25 cellular contexts compared by ENCODE assay signal in genomic region chr1:223419115-223419514, GRCh38. TPM values are rescaled to one million over a fixed set of nuclear protein-coding genes. Genes with fewer than 3 reads are reported as not detected.
DNase-seq lines count a peak whose midpoint lies in the region; ATAC-seq and TF ChIP-seq lines count a peak whose summit lies in the region.
"Had no signal": no experiment of that assay in that cellular context is flagged by ENCODE, and none has a peak within 500 bp of the region (broad histone marks: within the 10 kb centered on the region; RNA-seq: fewer than 3 reads in every experiment).

No MANE protein-coding gene starts in this region.

- TF ChIP-seq POLR2A in esophagus muscularis mucosa (IDR thresholded peaks at IDR 0.05; ENCODE audit: low read depth): no peak
- TF ChIP-seq POLR2A in esophagus squamous epithelium (IDR thresholded peaks at IDR 0.05): no peak

- DNase-seq in left ventricle myocardium superior (no peak), cardiac septum (ENCODE audit: low spot score) (no peak), GM23338 (ENCODE audit: low spot score) (no peak), esophagus muscularis mucosa (ENCODE audit: extremely low spot score) (peak; percentile 50), esophagus squamous epithelium (lab: John Stamatoyannopoulos, UW) (no peak), WTC11 (ENCODE audit: low spot score) (no peak), DMS79 (lab: John Stamatoyannopoulos, UW) (no peak)
- DNase-seq: 8988T; ACHN; BE2C; C1 segment of cervical spinal cord; Calu3; CD4-positive, alpha-beta memory T cell; CD4-positive, CD25-positive, alpha-beta regulatory T cell; CD8-positive, alpha-beta memory T cell; COR-L47; DND-41; EL; GDM1 had no signal

- ATAC-seq in left ventricle myocardium superior (peak; percentile 61), GM23338 (no peak), WTC11 (no peak)
- ATAC-seq: GM12878 had no signal

- H3K36me3 Mint-ChIP-seq in GM23338 (ENCODE audit: low read depth) (no peaks in the 10 kb centered on the region), WTC11 (no peaks in the 10 kb centered on the region)
- H3K36me3 Mint-ChIP-seq: CD14-positive monocyte; CD4-positive, alpha-beta memory T cell; CD4-positive, CD25-positive, alpha-beta regulatory T cell; CD8-positive, alpha-beta memory T cell had no signal

- TF ChIP-seq CTCF in GM23338 (conservative IDR thresholded peaks at IDR 0.05; ENCODE audit: low read depth in 2 of 2) (no peak), esophagus muscularis mucosa (IDR thresholded peaks at IDR 0.05) (no peak), esophagus squamous epithelium (IDR thresholded peaks at IDR 0.05) (no peak), WTC11 (IDR thresholded peaks at IDR 0.05) (no peak)

- H3K4me1 ChIP-seq in GM23338 (ENCODE audit: insufficient read depth): peaks cover 9% of the 10 kb centered on the region
- H3K4me1 ChIP-seq in esophagus muscularis mucosa: peaks cover 0 to 5% (median 0%) of the 10 kb centered on the region in 4 donors
- peaks cover 0 to 22% (median 0%) of the 10 kb centered on the region in 3 donors for H3K4me1 ChIP-seq in esophagus squamous epithelium
- H3K4me1 ChIP-seq: BE2C, BLaER1 had no signal

- no peaks in the 10 kb centered on the region for H3K79me2 ChIP-seq in GM23338 (replicated peaks; ENCODE audit: insufficient read depth)

- H4K20me1 ChIP-seq in GM23338 (replicated peaks; ENCODE audit: insufficient read depth): no peaks in the 10 kb centered on the region
- H4K20me1 ChIP-seq: BLaER1 had no signal

- H3K4me1 Mint-ChIP-seq in GM23338 (peaks cover 7% of the 10 kb centered on the region; the same call in 2 of the 3 replicates), WTC11 (peaks cover 11% of the 10 kb centered on the region)
- H3K4me1 Mint-ChIP-seq: CD14-positive monocyte; CD4-positive, alpha-beta memory T cell; CD4-positive, CD25-positive, alpha-beta regulatory T cell; CD8-positive, alpha-beta memory T cell had no signal

- H3K27me3 ChIP-seq in GM23338 (ENCODE audit: insufficient read depth) (no peaks in the 10 kb centered on the region), esophagus muscularis mucosa (no peaks in the 10 kb centered on the region), esophagus squamous epithelium (no peaks in the 10 kb centered on the region)
- H3K27me3 ChIP-seq: BLaER1 had no signal

- no peak overlapping the region for H3K4me3 Mint-ChIP-seq in GM23338
- H3K4me3 Mint-ChIP-seq in WTC11: no peak overlapping the region
- H3K4me3 Mint-ChIP-seq: CD14-positive monocyte; CD4-positive, alpha-beta memory T cell; CD4-positive, CD25-positive, alpha-beta regulatory T cell; CD8-positive, alpha-beta memory T cell had no signal

- H3K9me3 Mint-ChIP-seq in GM23338 (no peaks in the 10 kb centered on the region), WTC11 (no peaks in the 10 kb centered on the region)
- H3K9me3 Mint-ChIP-seq: CD4-positive, alpha-beta memory T cell; CD8-positive, alpha-beta memory T cell had no signal

- peak overlapping the region; percentile 92 for H2AFZ ChIP-seq in GM23338

- CTCF ChIA-PET in WTC11 (lab: Charles Lee): interaction anchor here (1.4 kb wide), 1 partner anchor 285 kb away, joined by 4 read pairs; no protein-coding TSS in a partner anchor

- H3K27ac Mint-ChIP-seq in GM23338 (no peak overlapping the region), WTC11 (no peak overlapping the region)
- H3K27ac Mint-ChIP-seq: CD4-positive, alpha-beta memory T cell; CD8-positive, alpha-beta memory T cell had no signal

- TF ChIP-seq EP300 in esophagus muscularis mucosa (IDR thresholded peaks at IDR 0.05): no peak

- H3K9me3 ChIP-seq in esophagus muscularis mucosa (no peaks in the 10 kb centered on the region), esophagus squamous epithelium (no peaks in the 10 kb centered on the region)
- H3K9me3 ChIP-seq: BE2C, BLaER1 had no signal

- intact Hi-C loops in left ventricle myocardium superior (cut with micrococcal nuclease): no loop called here
- intact Hi-C loops in cardiac septum (cut with DNase I): no loop called here
- intact Hi-C loops in esophagus muscularis mucosa (cut with DNase I): no loop called here
- intact Hi-C loops in esophagus squamous epithelium (cut with DNase I): no loop called here

- H3K9me2 ChIP-seq in GM23338 (ENCODE audit: insufficient read depth): no peaks in the 10 kb centered on the region

- H3K27ac ChIP-seq in GM23338 (ENCODE audit: low read depth): no peak overlapping the region
- no peak overlapping the region for H3K27ac ChIP-seq in esophagus muscularis mucosa (replicated peaks in 1 of 4)
- H3K27ac ChIP-seq in esophagus squamous epithelium: no peak overlapping the region
- H3K27ac ChIP-seq: BLaER1 had no signal

- H3K4me3 ChIP-seq in GM23338 (no peak overlapping the region), esophagus muscularis mucosa (no peak overlapping the region), esophagus squamous epithelium (no peak overlapping the region)
- H3K4me3 ChIP-seq: BLaER1, GM12878 had no signal

- whole genome bisulfite sequencing in esophagus muscularis mucosa: 89% methylated on average over 8 of the region's 8 CpGs
- 92 to 95% methylated on average over 8 of the region's 8 CpGs for WGBS in esophagus squamous epithelium, 2 donors

- POLR2A ChIA-PET in WTC11 (lab: Charles Lee): no interaction called here

- H3K27me3 Mint-ChIP-seq in GM23338 (ENCODE audit: insufficient read depth, low read depth, poor library complexity): no peaks in the 10 kb centered on the region
- H3K27me3 Mint-ChIP-seq in WTC11 (ENCODE audit: low read depth): no peaks in the 10 kb centered on the region

- 0 out of 2 replicates have a peak overlapping the region, but pooled peaks have one; percentile 38 for H3K4me2 ChIP-seq in GM23338
- H3K4me2 ChIP-seq: BLaER1 had no signal

- no peaks in the 10 kb centered on the region for H3K36me3 ChIP-seq in GM23338 (ENCODE audit: insufficient read depth)
- H3K36me3 ChIP-seq in esophagus muscularis mucosa: no peaks in the 10 kb centered on the region
- H3K36me3 ChIP-seq in esophagus squamous epithelium: no peaks in the 10 kb centered on the region
- H3K36me3 ChIP-seq: BE2C, BLaER1 had no signal

- H3F3A ChIP-seq in GM23338 (replicated peaks; ENCODE audit: low read depth): no peaks in the 10 kb centered on the region

TF ChIP-seq in GM23338, 12 proteins besides CTCF, POLR2A, EP300 and RAD21 (continues in another document):
- TF ChIP-seq EZH2phosphoT487 (IDR thresholded peaks at IDR 0.05; ENCODE audit: unreplicated experiment) (no peak), ZNF114 (CRISPR knock-in tag; IDR thresholded peaks at IDR 0.05) (no peak)

TF ChIP-seq in WTC11, 78 proteins besides CTCF, POLR2A, EP300 and RAD21 (continues in another document):
- no peak for TF ChIP-seq ZBTB43 (CRISPR knock-in tag; IDR thresholded peaks at IDR 0.05)
- TF ChIP-seq HMGA2 (CRISPR knock-in tag; IDR thresholded peaks at IDR 0.05): no peak
- TF ChIP-seq TEAD4 (CRISPR knock-in tag; IDR thresholded peaks at IDR 0.05): no peak
- no peak for TF ChIP-seq KAT7 (CRISPR knock-in tag; IDR thresholded peaks at IDR 0.05; ENCODE audit: borderline replicate concordance)
- TF ChIP-seq E2F5 (CRISPR knock-in tag; IDR thresholded peaks at IDR 0.05): no peak
- TF ChIP-seq TEAD1 (CRISPR knock-in tag; IDR thresholded peaks at IDR 0.05): no peak
- no peak for TF ChIP-seq FOXP4 (CRISPR knock-in tag; IDR thresholded peaks at IDR 0.05)

RNA-seq across cellular contexts. Expression of gene CCDC185, which starts 25.9 kb away (rescaled TPM):
- not detected for total RNA-seq in left ventricle myocardium superior
- total RNA-seq in cardiac septum: not detected
- total RNA-seq in GM23338 (2014; rRNA removed; shearing (Covaris generic)): 0.08 and 0.56 TPM in 2 replicates
- not detected in 2 replicates for polyA plus RNA-seq in GM23338 (2016; fragmentation: Nextera tagmentation; extraction: Ambion mirVana)
- not detected for total RNA-seq in esophagus muscularis mucosa
- under 1 TPM in 1 of 4 donors, not detected in 3; 0.13 TPM for total RNA-seq in esophagus squamous epithelium
- total RNA-seq in WTC11 (2021): not detected in 3 replicates
- total RNA-seq: A673; CD4-positive, alpha-beta memory T cell; CD4-positive, CD25-positive, alpha-beta regulatory T cell; CD8-positive, alpha-beta memory T cell; G401; GM12878 had no signal
- polyA plus RNA-seq: AG04450; CD14-positive monocyte; CD4-positive, alpha-beta memory T cell; CD4-positive, CD25-positive, alpha-beta regulatory T cell; CD8-positive, alpha-beta memory T cell; GM12878 had no signal

RNA-seq across cellular contexts. Expression of gene SUSD4, which starts 55.1 kb away (rescaled TPM):
- total RNA-seq in left ventricle myocardium superior (8.2 TPM), cardiac septum (6.4 TPM), esophagus muscularis mucosa (1 to 10 TPM; 1.1 to 3.3 (median 1.8) TPM), esophagus squamous epithelium (10 to 100 TPM; 42.7 to 50.6 (median 46.5) TPM), WTC11 (2021) (1.8 to 2.6 TPM (median 2.6 TPM) in 3 replicates)
- 2.1 and 3.6 TPM in 2 replicates for total RNA-seq in GM23338 (2014; rRNA removed; shearing (Covaris generic))
- 2.3 and 2.7 TPM in 2 replicates for polyA plus RNA-seq in GM23338 (2016; fragmentation: Nextera tagmentation; extraction: Ambion mirVana)
- total RNA-seq: A673, G401 had no signal
